1 cellular context compared by ENCODE assay signal in the genomic region with DNA sequence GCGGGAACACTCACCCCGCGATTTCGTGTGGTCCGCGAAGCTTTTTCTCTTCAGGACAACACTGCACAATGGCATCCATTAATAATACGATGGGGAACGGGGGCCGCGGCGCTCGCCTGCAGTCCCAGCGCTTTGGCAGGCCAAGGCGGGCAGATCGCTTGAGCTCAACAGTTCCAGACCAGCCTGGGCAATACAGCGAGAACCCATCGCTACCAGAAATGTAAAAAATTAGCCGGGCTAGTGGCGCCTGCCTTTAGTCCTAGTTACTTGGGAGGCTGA.
TF ChIP-seq lines count a peak whose summit lies in the region.

No MANE protein-coding gene starts in this region.

TF ChIP-seq in GM23338, 12 proteins besides CTCF, POLR2A, EP300 and RAD21 (continued from another document):
- TF ChIP-seq ZNF462 (CRISPR knock-in tag; IDR thresholded peaks at IDR 0.05): no peak
